In genomic region chr12:57765003-57765697, GRCh38 we compare ENCODE assay signal across 8 cellular contexts. TPM values are rescaled to one million over a fixed set of nuclear protein-coding genes. Genes with fewer than 3 reads are reported as not detected.
DNase-seq lines count a peak whose midpoint lies in the region; ATAC-seq and TF ChIP-seq lines count a peak whose summit lies in the region.

No MANE protein-coding gene starts in this region.

- in situ Hi-C loops in GM13977 (cut with MboI; ENCODE audit: low pct_unique_long_range_greater_than_20kb, low sequenced_read_pairs, unreplicated experiment): no loop called here

- DNase-seq in GM13977 (ENCODE audit: low spot score) (no peak), SJCRH30 (peak; percentile 64 to 74), amniotic epithelial cell (ENCODE audit: low read depth) (peak; percentile 16), iPS-NIHi11 (ENCODE audit: low spot score) (peak; percentile 66), midbrain (lab: John Stamatoyannopoulos, UW) (no peak)
- DNase-seq in stimulated activated CD4-positive, alpha-beta T cell treated with anti-CD3 and anti-CD28 coated beads, Interleukin-2, amount 100 ng/mL, for 24 hours: peak; percentile 65 to 74

- no peak overlapping the region for H3K27ac ChIP-seq in SJCRH30

- ATAC-seq in HG02623 (IDR thresholded peaks at IDR 0.05; ENCODE audit: unreplicated experiment) (peak; percentile 56), GM21737 (IDR thresholded peaks at IDR 0.05; ENCODE audit: unreplicated experiment) (no peak)

- H3K27me3 ChIP-seq in SJCRH30: no peaks in the 10 kb centered on the region

- H3K4me1 ChIP-seq in SJCRH30: peaks cover 5% of the 10 kb centered on the region; the same call in 1 of the 2 replicates

- H3K36me3 ChIP-seq in SJCRH30: peaks cover 81% of the 10 kb centered on the region

- H3K4me3 ChIP-seq in SJCRH30: no peak overlapping the region

- H3K9me3 ChIP-seq in SJCRH30 (replicated peaks): no peaks in the 10 kb centered on the region

- TF ChIP-seq CTCF in GM13977 (IDR thresholded peaks at IDR 0.05; ENCODE audit: extremely low read depth, insufficient read depth, missing control alignments): peak; percentile 65

RNA-seq across cellular contexts. Expression of gene CYP27B1, which starts 1.7 kb away (rescaled TPM):
- total RNA-seq in SJCRH30 (2014; rRNA removed; shearing (Covaris generic)): 72.6 and 97.4 TPM in 2 replicates

RNA-seq across cellular contexts. Expression of gene METTL1, which starts 6.8 kb away (rescaled TPM):
- total RNA-seq in SJCRH30 (2014; rRNA removed; shearing (Covaris generic)): 316 and 341 TPM in 2 replicates

RNA-seq across cellular contexts. Expression of gene EEF1AKMT3, which starts 7.3 kb away (rescaled TPM):
- total RNA-seq in SJCRH30 (2014; rRNA removed; shearing (Covaris generic)): 93.5 and 100 TPM in 2 replicates

RNA-seq across cellular contexts. Expression of gene MARCHF9, which starts 10.2 kb away (rescaled TPM):
- total RNA-seq in SJCRH30 (2014; rRNA removed; shearing (Covaris generic)): 136 and 147 TPM in 2 replicates

RNA-seq across cellular contexts. Expression of gene CDK4, which starts 13.0 kb away (rescaled TPM):
- 5,376 and 5,685 TPM in 2 replicates for total RNA-seq in SJCRH30 (2014; rRNA removed; shearing (Covaris generic))

Comparison
In these comparisons a context has a peak if more than half of its experiments do, and no peak if none do; other contexts are left out.
1. DNase-seq: peak in SJCRH30 (2 of 2), amniotic epithelial cell (single experiment), iPS-NIHi11 (single experiment) and stimulated activated CD4-positive, alpha-beta T cell treated with anti-CD3 and anti-CD28 coated beads, Interleukin-2, amount 100 ng/mL, for 24 hours (2 of 2); none in GM13977 (single experiment) and midbrain (single experiment).